ENCODE assay signal across 9 cellular contexts in the genomic region with DNA sequence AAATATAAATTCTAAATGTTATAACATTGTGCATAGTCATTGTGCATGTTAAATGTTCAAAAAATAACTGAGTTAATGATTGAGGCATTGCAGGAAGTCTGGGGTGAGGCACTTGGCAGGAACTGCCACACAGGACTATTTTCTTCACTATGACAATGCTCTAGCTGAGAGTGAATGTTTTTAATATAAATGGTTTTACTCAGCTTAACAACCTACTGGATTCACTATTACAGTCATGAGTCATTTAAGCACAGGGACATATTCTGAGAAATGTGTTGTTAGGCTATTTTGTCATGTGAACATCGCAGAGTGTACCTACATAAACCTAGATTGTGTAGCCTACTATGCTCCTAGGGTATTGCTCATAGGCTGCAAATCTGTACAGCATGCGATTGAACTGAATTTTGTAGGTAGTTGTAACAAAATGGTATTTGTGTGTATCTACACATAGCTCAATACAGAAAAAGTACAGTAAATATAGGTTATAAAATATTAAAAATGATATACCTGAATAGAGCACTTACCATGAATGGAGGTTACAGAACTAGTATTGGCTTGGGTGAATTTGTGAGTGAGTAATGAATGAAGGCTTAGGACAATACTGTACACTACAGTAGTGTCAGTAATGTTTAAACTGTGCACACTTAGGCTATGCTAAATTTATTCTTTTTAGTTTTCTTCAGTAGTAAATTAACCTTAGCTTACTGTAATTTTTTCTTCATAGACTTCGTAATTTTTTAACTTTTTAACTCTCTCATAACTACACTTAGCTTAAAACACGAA.
DNase-seq lines count a peak whose midpoint lies in the region; ATAC-seq and TF ChIP-seq lines count a peak whose summit lies in the region.
"Had no signal": no experiment of that assay in that cellular context is flagged by ENCODE, and none has a peak within 500 bp of the region (broad histone marks: within the 10 kb centered on the region; RNA-seq: fewer than 3 reads in every experiment).

No MANE protein-coding gene starts in this region.

- no peaks in the 10 kb centered on the region for H3K36me3 ChIP-seq in CD4-positive, CD25-positive, alpha-beta regulatory T cell (ENCODE audit: control insufficient read depth, insufficient read depth, low read length)
- H3K36me3 ChIP-seq in gastrocnemius medialis: no peaks in the 10 kb centered on the region

- no peaks in the 10 kb centered on the region for H3K9me3 ChIP-seq in CD4-positive, CD25-positive, alpha-beta regulatory T cell (ENCODE audit: control insufficient read depth in 2 of 2, low read length in 2 of 2)
- H3K9me3 ChIP-seq in gastrocnemius medialis: no peaks in the 10 kb centered on the region

- no peaks in the 10 kb centered on the region for H3K36me3 Mint-ChIP-seq in CD4-positive, CD25-positive, alpha-beta regulatory T cell

- H3K27me3 Mint-ChIP-seq in CD4-positive, CD25-positive, alpha-beta regulatory T cell: peaks cover under 1% of the 10 kb centered on the region

- H3K4me1 Mint-ChIP-seq in CD4-positive, CD25-positive, alpha-beta regulatory T cell: peaks cover 0 to 5% (median 3%) of the 10 kb centered on the region in 4 donors

- H3K27ac ChIP-seq in CD4-positive, CD25-positive, alpha-beta regulatory T cell (ENCODE audit: insufficient read depth, low read length, poor library complexity, severe bottlenecking): no peak overlapping the region
- H3K27ac ChIP-seq in foreskin keratinocyte: no peak overlapping the region
- no peak overlapping the region for H3K27ac ChIP-seq in gastrocnemius medialis

- no peak for TF ChIP-seq POLR2A in gastrocnemius medialis (IDR thresholded peaks at IDR 0.05)

- peaks cover 6% of the 10 kb centered on the region for H3K4me1 ChIP-seq in CD4-positive, CD25-positive, alpha-beta regulatory T cell (ENCODE audit: control insufficient read depth, insufficient read depth, low read length, poor library complexity, severe bottlenecking)
- H3K4me1 ChIP-seq in foreskin keratinocyte: peaks cover 21% of the 10 kb centered on the region
- no peaks in the 10 kb centered on the region for H3K4me1 ChIP-seq in gastrocnemius medialis

- in situ Hi-C loops in gastrocnemius medialis (cut with MboI; ENCODE audit: low sequenced_read_pairs in 4 of 4): no loop called here

- DNase-seq in CD4-positive, CD25-positive, alpha-beta regulatory T cell: peak in 1 of 3 donors; percentile 57
- peak; percentile 3 for DNase-seq in RKO (ENCODE audit: low spot score)
- DNase-seq in foreskin keratinocyte: peak; percentile 32 to 66
- no peak for DNase-seq in HuH-7.5 (ENCODE audit: low spot score)
- DNase-seq in iPS-NIHi7 (ENCODE audit: extremely low spot score): no peak
- no peak for DNase-seq in gastrocnemius medialis
- DNase-seq: islet precursor cell had no signal

- intact Hi-C loops in gastrocnemius medialis (cut with DNase I; ENCODE audit: low total_unique reads): no loop called here

- no peak overlapping the region for H3K4me3 ChIP-seq in CD4-positive, CD25-positive, alpha-beta regulatory T cell (ENCODE audit: low read depth, low read length)
- H3K4me3 ChIP-seq in gastrocnemius medialis: no peak overlapping the region

- peaks cover 0 to 1% (median 0%) of the 10 kb centered on the region in 7 donors for H3K9me3 Mint-ChIP-seq in CD4-positive, CD25-positive, alpha-beta regulatory T cell

- TF ChIP-seq CTCF in foreskin keratinocyte (conservative IDR thresholded peaks at IDR 0.05) (no peak), gastrocnemius medialis (IDR thresholded peaks at IDR 0.05 in 4 of 5, conservative IDR thresholded peaks at IDR 0.05 in 1 of 5) (no peak)

- H3K27ac Mint-ChIP-seq in CD4-positive, CD25-positive, alpha-beta regulatory T cell: no peak overlapping the region

- peak; percentile 42 to 45 for ATAC-seq in CD4-positive, CD25-positive, alpha-beta regulatory T cell (ENCODE audit: low read depth in 2 of 2)
- ATAC-seq in GM19468 (IDR thresholded peaks at IDR 0.05; ENCODE audit: extremely low read depth, unreplicated experiment) (peak; percentile 56), foreskin keratinocyte (peak; percentile 70), gastrocnemius medialis (no peak), HG03045 (IDR thresholded peaks at IDR 0.05; ENCODE audit: unreplicated experiment) (no peak)

- no peaks in the 10 kb centered on the region for H3K27me3 ChIP-seq in CD4-positive, CD25-positive, alpha-beta regulatory T cell (ENCODE audit: control insufficient read depth, insufficient read depth, low read length)
- no peaks in the 10 kb centered on the region for H3K27me3 ChIP-seq in foreskin keratinocyte
- H3K27me3 ChIP-seq in gastrocnemius medialis: no peaks in the 10 kb centered on the region

- no peak overlapping the region for H3K4me3 Mint-ChIP-seq in CD4-positive, CD25-positive, alpha-beta regulatory T cell

Comparison
In these comparisons a context has a peak if more than half of its experiments do, and no peak if none do; other contexts are left out.
1. ATAC-seq: peak in CD4-positive, CD25-positive, alpha-beta regulatory T cell (2 of 2), GM19468 (single experiment) and foreskin keratinocyte (single experiment); none in gastrocnemius medialis (0 of 2) and HG03045 (single experiment).
2. DNase-seq: peak in RKO (single experiment) and foreskin keratinocyte (2 of 2); none in HuH-7.5 (single experiment), iPS-NIHi7 (single experiment) and gastrocnemius medialis (0 of 2).